ENCODE assay signal across 11 cellular contexts in genomic region chr1:62230724-62231123, GRCh38. TPM values are rescaled to one million over a fixed set of nuclear protein-coding genes. Genes with fewer than 3 reads are reported as not detected.
A peak's percentile ranks its signal among the peaks of the same experiment; 100 is the strongest.
DNase-seq lines count a peak whose midpoint lies in the region; ATAC-seq and TF ChIP-seq lines count a peak whose summit lies in the region.
"Had no signal": no experiment of that assay in that cellular context is flagged by ENCODE, and none has a peak within 500 bp of the region (broad histone marks: within the 10 kb centered on the region; RNA-seq: fewer than 3 reads in every experiment).

No MANE protein-coding gene starts in this region.

- H3K4me2 ChIP-seq in PC-9 = peak overlapping the region; percentile 57

- no TSS peak for BruUV-seq in PC-9 (replicated peaks; lab: Mats Ljungman, UMichigan)

- H3K4me3 ChIP-seq in PC-9 = no peak overlapping the region
- H3K4me3 ChIP-seq: esophagus squamous epithelium had no signal

- no peaks in the 10 kb centered on the region for H3K36me3 Mint-ChIP-seq in type B pancreatic cell

- H3K27ac ChIP-seq in PC-9 = peak overlapping the region; percentile 85
- H3K27ac ChIP-seq: esophagus squamous epithelium had no signal

- DNase-seq in NCI-H2227 (lab: John Stamatoyannopoulos, UW; ENCODE audit: unreplicated experiment) = peak; percentile 22
- no peak for DNase-seq in NCI-H2227 treated with DMSO at 0.1 percent for 48 hours (lab: John Stamatoyannopoulos, UW)
- DNase-seq in PC-9 = peak; percentile 95 to 100
- DNase-seq in type B pancreatic cell (ENCODE audit: extremely low spot score, unreplicated experiment) = no peak
- no peak for DNase-seq in left lobe of liver (ENCODE audit: low spot score)
- DNase-seq: esophagus squamous epithelium had no signal

- H3K27ac Mint-ChIP-seq in type B pancreatic cell = peak overlapping the region; percentile 21

- POLR2A ChIA-PET in PC-9 (lab: Charles Lee; ENCODE audit: unreplicated experiment) = interaction anchor here (0.5 to 0.7 kb wide), 3 partner anchors 48 to 1129 kb away, joined by 3 to 9 read pairs (median 5); no protein-coding TSS in a partner anchor

- CTCF ChIA-PET in PC-9 (lab: Charles Lee) = interaction anchor here (0.6 kb wide), 1 partner anchor 32 kb away, joined by 4 read pairs; no protein-coding TSS in a partner anchor

- H3K9me3 Mint-ChIP-seq in type B pancreatic cell = peaks cover 4% of the 10 kb centered on the region
- H3K9me3 Mint-ChIP-seq: neural crest cell had no signal

- H3K27me3 ChIP-seq in PC-9 (ENCODE audit: insufficient read depth, low read depth) = no peaks in the 10 kb centered on the region

- peak; percentile 97 for ATAC-seq in esophagus mucosa
- no peak for ATAC-seq in GM21737 (IDR thresholded peaks at IDR 0.05; ENCODE audit: unreplicated experiment)
- no peak for ATAC-seq in left lobe of liver
- no peak for ATAC-seq in HG03135 (IDR thresholded peaks at IDR 0.05; ENCODE audit: unreplicated experiment)

- H3K9me3 ChIP-seq in PC-9 (ENCODE audit: insufficient read depth, low read depth) = no peaks in the 10 kb centered on the region
- H3K9me3 ChIP-seq: esophagus squamous epithelium had no signal

- peaks cover 58% of the 10 kb centered on the region for H3K4me1 ChIP-seq in PC-9 (replicated peaks; ENCODE audit: insufficient read depth)

- H3F3A ChIP-seq in PC-9 (ENCODE audit: insufficient read depth, low read depth) = peaks cover 30% of the 10 kb centered on the region

- no peak overlapping the region for H2AFZ ChIP-seq in PC-9

- no peaks in the 10 kb centered on the region for H3K79me2 ChIP-seq in PC-9 (ENCODE audit: low read depth)

- no peak for TF ChIP-seq CTCF in PC-9 (conservative IDR thresholded peaks at IDR 0.05)
- TF ChIP-seq CTCF in type B pancreatic cell (conservative IDR thresholded peaks at IDR 0.05) = no peak

- H3K4me3 Mint-ChIP-seq in type B pancreatic cell = no peak overlapping the region
- H3K4me3 Mint-ChIP-seq: neural crest cell had no signal

- no peaks in the 10 kb centered on the region for H4K20me1 ChIP-seq in PC-9 (ENCODE audit: insufficient read depth)

- H3K4me1 Mint-ChIP-seq in type B pancreatic cell (ENCODE audit: unreplicated experiment) = peaks cover 26% of the 10 kb centered on the region

- no peaks in the 10 kb centered on the region for H3K36me3 ChIP-seq in PC-9 (ENCODE audit: low read depth)
- H3K36me3 ChIP-seq: esophagus squamous epithelium had no signal

- intact Hi-C loops in PC-9 (cut with micrococcal nuclease; ENCODE audit: unreplicated experiment) = loop anchor here (1.0 to 5.0 kb wide), 8 partner anchors 8 to 206 kb away; no protein-coding TSS in a partner anchor

- H3K27me3 Mint-ChIP-seq in type B pancreatic cell = no peaks in the 10 kb centered on the region

- H3K9me2 ChIP-seq in PC-9 (ENCODE audit: insufficient read depth) = no peaks in the 10 kb centered on the region

RNA-seq across cellular contexts. Expression of gene L1TD1, which starts 36.1 kb away (rescaled TPM):
- total RNA-seq in PC-9 (2021) = 0.10 TPM in 1 of 2 replicates, not detected in the other
- total RNA-seq in esophagus mucosa = not detected
- total RNA-seq in type B pancreatic cell (ENCODE audit: low replicate concordance) = 2.9 and 6.2 TPM in 2 replicates
- total RNA-seq in left lobe of liver = 0.38 TPM
- total RNA-seq: A673 had no signal

Comparison
In these comparisons a context has a peak if more than half of its experiments do, and no peak if none do; other contexts are left out.
1. DNase-seq: peak in NCI-H2227 (single experiment) and PC-9 (2 of 2); none in NCI-H2227 treated with DMSO at 0.1 percent for 48 hours (single experiment), type B pancreatic cell (single experiment) and left lobe of liver (single experiment).